ENCODE assay signal across 8 cellular contexts in the genomic region with DNA sequence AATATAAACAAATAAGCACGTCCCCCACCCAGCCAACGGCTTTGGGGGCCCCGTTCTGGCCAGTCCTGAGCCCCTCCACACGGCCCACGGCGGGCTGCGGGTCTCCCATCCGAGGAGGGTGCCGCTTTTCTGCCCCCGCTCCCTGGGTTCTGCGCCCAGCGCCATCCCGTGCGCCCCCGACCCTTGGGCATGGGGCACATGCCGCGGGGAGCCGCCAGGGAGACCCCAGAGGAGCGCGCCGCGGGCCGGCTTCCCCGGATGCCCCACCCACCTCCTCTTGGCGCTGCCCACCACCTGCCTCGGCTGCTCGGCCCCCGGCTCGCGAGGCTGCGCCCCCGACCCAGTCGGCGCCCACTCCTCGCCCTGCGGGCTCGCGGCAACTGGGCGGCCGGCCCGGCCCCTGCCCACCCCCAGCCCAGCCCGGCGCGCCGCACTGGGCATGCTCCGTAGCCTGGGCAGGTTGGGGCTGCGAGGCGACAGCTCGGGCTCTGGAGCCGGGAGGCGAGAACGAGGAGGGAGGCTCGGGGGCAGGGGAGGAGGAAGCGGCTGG. TPM values are rescaled to one million over a fixed set of nuclear protein-coding genes. Genes with fewer than 3 reads are reported as not detected.
A peak's percentile ranks its signal among the peaks of the same experiment; 100 is the strongest.
DNase-seq lines count a peak whose midpoint lies in the region; ATAC-seq, FAIRE-seq and TF ChIP-seq lines count a peak whose summit lies in the region.
"Had no signal": no experiment of that assay in that cellular context is flagged by ENCODE, and none has a peak within 500 bp of the region (broad histone marks: within the 10 kb centered on the region; RNA-seq: fewer than 3 reads in every experiment).

No MANE protein-coding gene starts in this region.

- H3K4me1 ChIP-seq in pancreas: no peaks in the 10 kb centered on the region
- no peaks in the 10 kb centered on the region for H3K4me1 ChIP-seq in naive thymus-derived CD4-positive, alpha-beta T cell (ENCODE audit: control insufficient read depth in 2 of 2, insufficient read depth in 2 of 2, low read length in 2 of 2)

- FAIRE-seq in pancreas (lab: Jason Lieb, UNC) (no peak), urothelium cell line (lab: Jason Lieb, UNC) (no peak)

- POLR2A ChIA-PET in naive thymus-derived CD4-positive, alpha-beta T cell (lab: Charles Lee): no interaction called here

- CTCF ChIA-PET in naive thymus-derived CD4-positive, alpha-beta T cell (lab: Charles Lee): no interaction called here

- TF ChIP-seq CTCF in HFFc6 (IDR thresholded peaks at IDR 0.05): no peak
- no peak for TF ChIP-seq CTCF in pancreas (IDR thresholded peaks at IDR 0.05)

- no peaks in the 10 kb centered on the region for H3K9me3 ChIP-seq in pancreas
- no peaks in the 10 kb centered on the region for H3K9me3 ChIP-seq in naive thymus-derived CD4-positive, alpha-beta T cell (ENCODE audit: control insufficient read depth in 2 of 3, low read length in 3 of 3)

- peaks cover 20% of the 10 kb centered on the region for H3K36me3 Mint-ChIP-seq in HFFc6 (ENCODE audit: low read depth)
- H3K36me3 Mint-ChIP-seq in naive thymus-derived CD4-positive, alpha-beta T cell: peaks cover 0 to 8% (median 0%) of the 10 kb centered on the region in 5 donors

- peak overlapping the region in 2 of 4 donors; percentile 28 to 29 for H3K27ac ChIP-seq in pancreas
- no peak overlapping the region for H3K27ac ChIP-seq in naive thymus-derived CD4-positive, alpha-beta T cell (ENCODE audit: low read depth, low read length)

- DNase-seq in HFFc6: no peak
- DNase-seq in SK-N-DZ (ENCODE audit: low spot score): peak; percentile 73
- DNase-seq in globus pallidus (ENCODE audit: low spot score): peak; percentile 14
- DNase-seq in pancreas: peak in 5 of 6 donors; percentile 15 to 76 (median 38)
- no peak for DNase-seq in naive thymus-derived CD4-positive, alpha-beta T cell
- DNase-seq in urothelium cell line (ENCODE audit: low spot score): no peak
- DNase-seq: activated B cell treated with CpG ODN at 0.5 μM for 24 hours had no signal

- H3K27ac Mint-ChIP-seq in HFFc6: peak overlapping the region; percentile 85
- no peak overlapping the region for H3K27ac Mint-ChIP-seq in naive thymus-derived CD4-positive, alpha-beta T cell
- H3K27ac Mint-ChIP-seq: activated B cell treated with CpG ODN at 0.5 μM for 24 hours had no signal

- no peaks in the 10 kb centered on the region; the same call in 1 of the 2 replicates for H3K9me3 Mint-ChIP-seq in HFFc6
- H3K9me3 Mint-ChIP-seq in naive thymus-derived CD4-positive, alpha-beta T cell: peaks cover 0 to 16% (median 5%) of the 10 kb centered on the region in 11 donors
- H3K9me3 Mint-ChIP-seq: activated B cell treated with CpG ODN at 0.5 μM for 24 hours had no signal

- H3K27me3 Mint-ChIP-seq in HFFc6 (ENCODE audit: insufficient read depth): no peaks in the 10 kb centered on the region
- H3K27me3 Mint-ChIP-seq in naive thymus-derived CD4-positive, alpha-beta T cell: peaks cover 21 to 36% (median 25%) of the 10 kb centered on the region in 5 donors

- intact Hi-C loops in pancreas (cut with DNase I): no loop called here
- intact Hi-C loops in naive thymus-derived CD4-positive, alpha-beta T cell (cut with micrococcal nuclease): no loop called here

- peak overlapping the region; percentile 39 to 66 (median 54) for H3K4me3 ChIP-seq in pancreas
- H3K4me3 ChIP-seq in naive thymus-derived CD4-positive, alpha-beta T cell (ENCODE audit: low read length): no peak overlapping the region

- peak overlapping the region; percentile 90 for H3K4me3 Mint-ChIP-seq in HFFc6
- no peak overlapping the region for H3K4me3 Mint-ChIP-seq in naive thymus-derived CD4-positive, alpha-beta T cell
- H3K4me3 Mint-ChIP-seq: activated B cell treated with CpG ODN at 0.5 μM for 24 hours had no signal

- H3K4me1 Mint-ChIP-seq in HFFc6 (ENCODE audit: low read depth): peaks cover 65% of the 10 kb centered on the region
- H3K4me1 Mint-ChIP-seq in naive thymus-derived CD4-positive, alpha-beta T cell: peaks cover 0 to 9% (median 5%) of the 10 kb centered on the region in 7 donors

- ATAC-seq in pancreas (peak; percentile 56 to 81 (median 71)), HG02885 (IDR thresholded peaks at IDR 0.05; ENCODE audit: poor library complexity, unreplicated experiment) (no peak)
- no peak for ATAC-seq in naive thymus-derived CD4-positive, alpha-beta T cell

- H3K27me3 ChIP-seq in pancreas: peaks cover 0 to 12% (median 2%) of the 10 kb centered on the region in 4 donors
- no peaks in the 10 kb centered on the region for H3K27me3 ChIP-seq in naive thymus-derived CD4-positive, alpha-beta T cell (ENCODE audit: control insufficient read depth in 2 of 2, insufficient read depth in 2 of 2, low read length in 2 of 2)

- WGBS in pancreas, 2 donors: 0 to 1% methylated on average over 39 to 54 of the region's 54 CpGs

- no peaks in the 10 kb centered on the region for H3K36me3 ChIP-seq in pancreas
- no peaks in the 10 kb centered on the region for H3K36me3 ChIP-seq in naive thymus-derived CD4-positive, alpha-beta T cell (ENCODE audit: control insufficient read depth in 2 of 3, insufficient read depth in 3 of 3, low read length in 3 of 3)

RNA-seq across cellular contexts. Expression of a gene that starts 0.6 kb away (rescaled TPM):
- total RNA-seq in HFFc6 (2021; fragmentation: NEBNext Ultra II Directional; extraction: Animal tissue kit (Norgen Biotek cat#: 25700)): 10 to 100 TPM; 71.8 to 95.7 (median 79.1) TPM
- polyA plus RNA-seq in SK-N-DZ (2014; cell fraction: cytosol; rRNA removed): 11.7 and 28.5 TPM in 2 replicates
- polyA plus RNA-seq in SK-N-DZ (2014; cell fraction: nucleus; rRNA removed): 13.1 and 16.2 TPM in 2 replicates
- total RNA-seq in pancreas: 1 to 10 TPM in 5 of 6 donors, under 1 TPM in 1; 0.56 to 6.4 (median 2.2) TPM
- 1 to 10 TPM; 1.8 to 9.3 TPM for polyA plus RNA-seq in pancreas
- under 1 TPM in 1 of 5 experiments, not detected in 4; 0.05 TPM for total RNA-seq in naive thymus-derived CD4-positive, alpha-beta T cell
- polyA plus RNA-seq in naive thymus-derived CD4-positive, alpha-beta T cell: under 1 TPM in 1 of 2 donors, not detected in 1; 0.09 TPM
- total RNA-seq: activated B cell treated with CpG ODN at 0.5 μM for 24 hours had no signal

Comparison
In these comparisons a context has a peak if more than half of its experiments do, and no peak if none do; other contexts are left out.
1. DNase-seq: peak in SK-N-DZ (single experiment), globus pallidus (single experiment) and pancreas (5 of 6); none in HFFc6 (single experiment), naive thymus-derived CD4-positive, alpha-beta T cell (0 of 9) and urothelium cell line (single experiment).
2. ATAC-seq: peak in pancreas (4 of 4); none in naive thymus-derived CD4-positive, alpha-beta T cell (single experiment) and HG02885 (single experiment).
3. RNA of a gene that starts 0.6 kb away (total RNA-seq): 71.8 to 95.7 TPM in HFFc6; 0.56 to 6.4 TPM in pancreas and 0.05 TPM in naive thymus-derived CD4-positive, alpha-beta T cell; every median in the first group is over 4 times any median in the second.